Comparison of ENCODE assay signal across 8 cellular contexts in the genomic region with DNA sequence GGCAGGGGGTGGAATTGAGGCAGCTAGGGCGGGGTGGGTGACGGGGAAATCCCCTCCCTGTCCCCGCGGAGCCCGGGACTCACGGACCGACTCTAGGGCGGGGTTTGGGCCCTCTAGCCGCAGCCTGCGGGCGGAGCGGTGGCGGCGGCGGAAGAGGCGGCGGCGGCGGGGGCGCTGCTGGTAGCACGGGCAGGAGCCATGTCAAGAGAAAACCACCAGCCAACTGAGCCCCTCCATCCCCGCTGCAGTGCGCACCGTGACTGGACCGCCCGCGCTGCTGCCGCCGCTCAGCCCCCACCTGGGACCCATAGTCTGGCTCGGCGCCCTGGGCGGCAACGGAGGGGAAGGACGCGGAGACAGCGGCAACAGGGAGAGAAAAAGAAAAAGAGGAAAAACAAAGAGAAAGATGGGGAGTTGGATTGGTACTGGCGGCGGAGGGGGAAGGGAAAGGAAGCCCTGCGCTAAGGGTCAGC. TPM values are rescaled to one million over a fixed set of nuclear protein-coding genes. Genes with fewer than 3 reads are reported as not detected.
DNase-seq lines count a peak whose midpoint lies in the region; ATAC-seq, FAIRE-seq and TF ChIP-seq lines count a peak whose summit lies in the region.

No MANE protein-coding gene starts in this region.

- no peaks in the 10 kb centered on the region for H3K9me3 Mint-ChIP-seq in T-helper 2 cell treated with Interferon-gamma antibody and Interleukin-4, amounts not matched to agents 5 μg/mL and 100 μg/mL, for 36 hours
- no peaks in the 10 kb centered on the region for H3K9me3 Mint-ChIP-seq in astrocyte (ENCODE audit: unreplicated experiment)

- H4K20me1 ChIP-seq in astrocyte (ENCODE audit: insufficient read depth, low read length): peaks cover 45% of the 10 kb centered on the region

- H3K27ac Mint-ChIP-seq in T-helper 2 cell treated with Interferon-gamma antibody and Interleukin-4, amounts not matched to agents 5 μg/mL and 100 μg/mL, for 36 hours: peak overlapping the region; percentile 100
- H3K27ac Mint-ChIP-seq in astrocyte (ENCODE audit: unreplicated experiment): peak overlapping the region; percentile 98

- H3K4me2 ChIP-seq in astrocyte (ENCODE audit: low read length): peak overlapping the region; percentile 94

- peak overlapping the region; percentile 100 for H3K9ac ChIP-seq in astrocyte (ENCODE audit: low read length)
- H3K9ac ChIP-seq in skeletal muscle tissue (ENCODE audit: low read depth in 1 of 3, low read length in 3 of 3): peak overlapping the region; percentile 99 to 100 (median 100)

- DNase-seq in EL (peak; percentile 51), astrocyte (ENCODE audit: low read depth) (no peak), GF-D8 (lab: John Stamatoyannopoulos, UW) (no peak)
- DNase-seq in T-helper 2 cell treated with Interferon-gamma antibody and Interleukin-4, amounts not matched to agents 5 μg/mL and 100 μg/mL, for 36 hours (ENCODE audit: low spot score): peak; percentile 85

- FAIRE-seq in astrocyte (lab: Jason Lieb, UNC): no peak

- H3K4me3 ChIP-seq in astrocyte (ENCODE audit: insufficient read depth, low read depth, low read length) (peak overlapping the region; percentile 98), iPS-11a (ENCODE audit: low read depth, low read length) (peak overlapping the region; percentile 92), skeletal muscle tissue (ENCODE audit: low read length in 3 of 3) (peak overlapping the region; percentile 83 to 97 (median 91))

- ATAC-seq in HG03520 (IDR thresholded peaks at IDR 0.05; ENCODE audit: unreplicated experiment) (peak; percentile 4), HG02981 (IDR thresholded peaks at IDR 0.05; ENCODE audit: unreplicated experiment) (no peak)

- H3K27me3 Mint-ChIP-seq in T-helper 2 cell treated with Interferon-gamma antibody and Interleukin-4, amounts not matched to agents 5 μg/mL and 100 μg/mL, for 36 hours (ENCODE audit: low read depth): no peaks in the 10 kb centered on the region
- H3K27me3 Mint-ChIP-seq in astrocyte (ENCODE audit: low read depth, unreplicated experiment): no peaks in the 10 kb centered on the region

- H3K79me2 ChIP-seq in astrocyte (ENCODE audit: insufficient read depth, low read length): peaks cover 55% of the 10 kb centered on the region

- H3K27me3 ChIP-seq in astrocyte (ENCODE audit: insufficient read depth, low read length): no peaks in the 10 kb centered on the region
- no peaks in the 10 kb centered on the region for H3K27me3 ChIP-seq in skeletal muscle tissue (ENCODE audit: control insufficient read depth in 3 of 3, insufficient read depth in 3 of 3, low read length in 3 of 3)

- H3K4me1 Mint-ChIP-seq in T-helper 2 cell treated with Interferon-gamma antibody and Interleukin-4, amounts not matched to agents 5 μg/mL and 100 μg/mL, for 36 hours (ENCODE audit: low read depth): peaks cover 31% of the 10 kb centered on the region
- H3K4me1 Mint-ChIP-seq in astrocyte (ENCODE audit: low read depth, unreplicated experiment): peaks cover 6% of the 10 kb centered on the region

- peaks cover 12% of the 10 kb centered on the region for H3K36me3 ChIP-seq in astrocyte (ENCODE audit: insufficient read depth, low read length)
- H3K36me3 ChIP-seq in skeletal muscle tissue (ENCODE audit: control insufficient read depth in 3 of 3, insufficient read depth in 3 of 3, low read length in 3 of 3): peaks cover 7 to 10% (median 9%) of the 10 kb centered on the region in 3 donors

- TF ChIP-seq CTCF in astrocyte (IDR thresholded peaks at IDR 0.05; ENCODE audit: insufficient read depth, low read depth, low read length): no peak

- H3K4me1 ChIP-seq in astrocyte (ENCODE audit: insufficient read depth, low read length) (peaks cover 5% of the 10 kb centered on the region), skeletal muscle tissue (ENCODE audit: control insufficient read depth in 3 of 3, insufficient read depth in 3 of 3, low read length in 3 of 3) (peaks cover 17 to 28% (median 23%) of the 10 kb centered on the region in 3 donors)

- H3K9me3 ChIP-seq in astrocyte (ENCODE audit: insufficient read depth, low read depth, low read length) (no peaks in the 10 kb centered on the region), skeletal muscle tissue (ENCODE audit: control insufficient read depth in 3 of 3, low read length in 3 of 3) (no peaks in the 10 kb centered on the region)

- H3K4me3 Mint-ChIP-seq in T-helper 2 cell treated with Interferon-gamma antibody and Interleukin-4, amounts not matched to agents 5 μg/mL and 100 μg/mL, for 36 hours: peak overlapping the region; percentile 100
- H3K4me3 Mint-ChIP-seq in astrocyte (ENCODE audit: unreplicated experiment): peak overlapping the region; percentile 90

- no peak overlapping the region for H2AFZ ChIP-seq in astrocyte (ENCODE audit: low read depth, low read length)

- H3K36me3 Mint-ChIP-seq in T-helper 2 cell treated with Interferon-gamma antibody and Interleukin-4, amounts not matched to agents 5 μg/mL and 100 μg/mL, for 36 hours (ENCODE audit: low read depth): peaks cover 45% of the 10 kb centered on the region
- peaks cover 15% of the 10 kb centered on the region for H3K36me3 Mint-ChIP-seq in astrocyte (ENCODE audit: low read depth, unreplicated experiment)

- H3K27ac ChIP-seq in astrocyte (ENCODE audit: low read depth, low read length) (peak overlapping the region; percentile 100), skeletal muscle tissue (ENCODE audit: low read depth, low read length) (peak overlapping the region; percentile 100)

RNA-seq across cellular contexts. Expression of a gene that starts 1.2 kb away (rescaled TPM):
- 162 and 178 TPM in 2 replicates for total RNA-seq in astrocyte
- 41.2 TPM for total RNA-seq in skeletal muscle tissue

RNA-seq across cellular contexts. Expression of a gene that starts 53.3 kb away (rescaled TPM):
- total RNA-seq in astrocyte (33.3 and 35.9 TPM in 2 replicates), skeletal muscle tissue (4.7 TPM)

RNA-seq across cellular contexts. Expression of a gene that starts 53.5 kb away (rescaled TPM):
- total RNA-seq in astrocyte: 27.2 and 27.3 TPM in 2 replicates
- total RNA-seq in skeletal muscle tissue: 11.5 TPM

RNA-seq across cellular contexts. Expression of a gene that starts 54.6 kb away (rescaled TPM):
- 13.0 and 16.4 TPM in 2 replicates for total RNA-seq in astrocyte
- 5.2 TPM for total RNA-seq in skeletal muscle tissue

Comparison
In these comparisons a context has a peak if more than half of its experiments do, and no peak if none do; other contexts are left out.
1. DNase-seq: peak in EL (single experiment) and T-helper 2 cell treated with Interferon-gamma antibody and Interleukin-4, amounts not matched to agents 5 μg/mL and 100 μg/mL, for 36 hours (single experiment); none in astrocyte (single experiment) and GF-D8 (single experiment).
2. Peak in every context shown above with its lines, with median percentiles within 50 percentile points of each other: H3K4me3 ChIP-seq.